In the genomic region with DNA sequence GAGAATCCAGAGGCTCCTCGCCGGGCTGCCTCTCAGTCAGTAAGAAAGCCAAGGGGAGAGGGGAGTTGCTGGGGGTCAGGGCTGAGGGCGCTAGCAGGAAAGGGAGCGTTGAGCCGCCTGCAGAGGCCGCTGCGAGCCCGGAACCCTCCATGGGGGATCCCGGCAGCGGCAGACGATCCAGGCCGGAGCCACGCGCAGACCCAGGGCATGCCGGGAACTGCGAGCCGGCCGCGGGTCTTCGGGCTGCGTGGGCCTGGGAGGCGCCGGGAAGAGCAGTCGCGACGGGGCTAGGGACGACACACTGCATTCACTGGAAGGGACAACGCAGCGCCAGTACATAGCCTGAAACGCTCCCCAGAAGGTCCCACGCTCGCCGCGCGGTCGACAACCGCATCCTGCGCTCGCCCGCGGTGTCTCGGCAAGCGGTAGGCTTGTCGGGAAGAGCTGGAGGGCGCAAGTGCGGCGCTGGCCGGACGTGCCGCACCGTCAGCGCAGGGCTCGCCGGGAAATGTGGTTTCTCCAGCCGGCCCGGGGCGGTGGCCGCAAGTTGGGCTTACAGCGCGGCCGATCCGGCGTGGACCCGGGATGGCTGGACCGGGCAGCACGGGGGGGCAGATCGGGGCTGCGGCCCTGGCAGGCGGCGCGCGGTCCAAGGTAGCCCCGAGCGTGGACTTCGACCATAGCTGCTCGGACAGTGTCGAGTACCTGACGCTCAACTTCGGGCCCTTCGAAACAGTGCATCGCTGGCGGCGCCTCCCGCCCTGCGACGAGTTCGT, we compare ENCODE assay signal across 1 cellular context.
A peak's percentile ranks its signal among the peaks of the same experiment; 100 is the strongest.
TF ChIP-seq lines count a peak whose summit lies in the region.

LZTR1 (plus strand) TSS at position 511 of the 776 bp plus-strand sequence; CDS start at position 586, 75 bp downstream.

TF ChIP-seq in GM23338, 12 proteins besides CTCF, POLR2A, EP300 and RAD21 (continued from another document):
- TF ChIP-seq ETS1 (IDR thresholded peaks at IDR 0.05), result peak; percentile 86
- TF ChIP-seq ZNF331 (CRISPR knock-in tag; IDR thresholded peaks at IDR 0.05; ENCODE audit: low read depth), result no peak
